8 cellular contexts compared by ENCODE assay signal in genomic region chr11:130068546-130068985, GRCh38. TPM values are rescaled to one million over a fixed set of nuclear protein-coding genes. Genes with fewer than 3 reads are reported as not detected.
DNase-seq lines count a peak whose midpoint lies in the region; ATAC-seq lines count a peak whose summit lies in the region.

No MANE protein-coding gene starts in this region.

- H3K27ac ChIP-seq in angular gyrus (ENCODE audit: low read depth, low read length): peak overlapping the region; percentile 87
- peak overlapping the region; percentile 96 for H3K27ac ChIP-seq in temporal lobe (ENCODE audit: low read depth, low read length)

- intact Hi-C loops in activated CD4-positive, alpha-beta T cell treated with anti-CD3 and anti-CD28 coated beads, Interleukin-2, amount 10 ng/mL, durations not matched to agents 24 days and 14 days (cut with micrococcal nuclease): loop anchor here (2.0 kb wide), 3 partner anchors 146 to 244 kb away; partner anchors contain the start of gene NFRKB

- H3K9me3 Mint-ChIP-seq in activated CD4-positive, alpha-beta T cell treated with anti-CD3 and anti-CD28 coated beads, Interleukin-2, amount 10 ng/mL, durations not matched to agents 24 days and 14 days: no peaks in the 10 kb centered on the region

- peaks cover 45% of the 10 kb centered on the region for H3K27me3 Mint-ChIP-seq in activated CD4-positive, alpha-beta T cell treated with anti-CD3 and anti-CD28 coated beads, Interleukin-2, amount 10 ng/mL, durations not matched to agents 24 days and 14 days

- H3K36me3 Mint-ChIP-seq in activated CD4-positive, alpha-beta T cell treated with anti-CD3 and anti-CD28 coated beads, Interleukin-2, amount 10 ng/mL, durations not matched to agents 24 days and 14 days (ENCODE audit: low read depth): no peaks in the 10 kb centered on the region

- DNase-seq in activated CD4-positive, alpha-beta T cell treated with anti-CD3 and anti-CD28 coated beads, Interleukin-2, amount 10 ng/mL, durations not matched to agents 24 days and 14 days: no peak
- no peak for DNase-seq in activated CD4-positive, alpha-beta T cell treated with anti-CD3 and anti-CD28 coated beads, Interleukin-2, amount 50 U/mL, for 48 hours
- DNase-seq in left lobe of liver (ENCODE audit: low spot score) (no peak), GM19238 (ENCODE audit: insufficient read length, low spot score) (no peak), GOT3 (lab: John Stamatoyannopoulos, UW) (no peak)

- peak overlapping the region; percentile 95 for H3K4me3 Mint-ChIP-seq in activated CD4-positive, alpha-beta T cell treated with anti-CD3 and anti-CD28 coated beads, Interleukin-2, amount 10 ng/mL, durations not matched to agents 24 days and 14 days

- H3K4me1 Mint-ChIP-seq in activated CD4-positive, alpha-beta T cell treated with anti-CD3 and anti-CD28 coated beads, Interleukin-2, amount 10 ng/mL, durations not matched to agents 24 days and 14 days: peaks cover 21% of the 10 kb centered on the region

- H3K27ac Mint-ChIP-seq in activated CD4-positive, alpha-beta T cell treated with anti-CD3 and anti-CD28 coated beads, Interleukin-2, amount 10 ng/mL, durations not matched to agents 24 days and 14 days: peak overlapping the region; percentile 87

- ATAC-seq in left lobe of liver (peak; percentile 29), HG03097 (IDR thresholded peaks at IDR 0.05; ENCODE audit: low FRiP score, unreplicated experiment) (no peak)

RNA-seq across cellular contexts. Expression of gene APLP2, which starts 1.1 kb away (rescaled TPM):
- total RNA-seq in activated CD4-positive, alpha-beta T cell treated with anti-CD3 and anti-CD28 coated beads, Interleukin-2, amount 10 ng/mL, durations not matched to agents 24 days and 14 days: 44.9 and 46.4 TPM in 2 replicates
- total RNA-seq in left lobe of liver: 214 TPM
- 165 TPM for total RNA-seq in temporal lobe
